ENCODE assay signal across 11 cellular contexts in the genomic region with DNA sequence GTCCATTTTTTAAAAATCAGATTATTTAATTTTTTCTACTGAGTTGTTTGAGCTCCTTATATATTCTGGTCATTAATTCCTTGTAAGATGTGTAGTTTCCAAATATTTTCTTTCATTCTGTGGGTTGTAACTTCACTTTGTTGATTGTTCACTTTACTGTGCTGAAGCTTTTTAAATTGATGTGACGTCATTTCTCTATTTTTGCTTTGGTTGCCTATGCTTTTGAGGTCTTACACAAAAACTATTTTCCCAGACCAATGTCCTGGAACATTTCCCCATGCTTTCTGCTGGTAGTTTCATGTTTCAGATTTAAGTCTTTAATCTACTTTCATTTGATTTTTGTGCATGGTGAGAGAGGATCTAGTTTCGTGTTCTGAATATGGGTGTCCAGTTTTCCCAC.
"Had no signal": no experiment of that assay in that cellular context is flagged by ENCODE, and none has a peak within 500 bp of the region (broad histone marks: within the 10 kb centered on the region; RNA-seq: fewer than 3 reads in every experiment).

No MANE protein-coding gene starts in this region.

- H3K4me3 ChIP-seq: GM23248, GM23338, HAP-1 had no signal

- H3K36me3 ChIP-seq: HAP-1 had no signal

- H3K9ac ChIP-seq: GM23248 had no signal

- H3K4me1 ChIP-seq: HAP-1 had no signal

- H3K27ac ChIP-seq: GM23248 had no signal

- FAIRE-seq: H1, H54 had no signal

- H2AFZ ChIP-seq: GM23248, GM23338 had no signal

- ATAC-seq: GM23338, HCT116 had no signal

- H3K4me2 ChIP-seq: GM23338 had no signal

- DNase-seq: GM23248, GOT3, H7, H9, HCEC 1CT, HFFc6 had no signal

- H3K9me3 ChIP-seq: HAP-1 had no signal
